1 cellular context compared by ENCODE assay signal in genomic region chr11:59615637-59616395, GRCh38.
A peak's percentile ranks its signal among the peaks of the same experiment; 100 is the strongest.
TF ChIP-seq lines count a peak whose summit lies in the region.

TSS of gene OSBP (minus strand) at chr11:59615774. CDS start at chr11:59615664, 110 bp downstream.

TF ChIP-seq in K562, 482 proteins besides CTCF, POLR2A, EP300 and RAD21 (continued from another document and continues in another):
- peak; percentile 100 for TF ChIP-seq CEBPZ (IDR thresholded peaks at IDR 0.05; ENCODE audit: borderline replicate concordance, low read depth, low read length)
- TF ChIP-seq RREB1 (CRISPR knock-in tag; IDR thresholded peaks at IDR 0.05): no peak
- peak in 1 of 3 experiments; percentile 94; a peak in 2 of 6 replicates for TF ChIP-seq ZBTB11 (CRISPR knock-in tag; IDR thresholded peaks at IDR 0.05)
- peak; percentile 58 for TF ChIP-seq PCBP1 (IDR thresholded peaks at IDR 0.05; ENCODE audit: low read depth, low read length, poor library complexity, severe bottlenecking)
- TF ChIP-seq RAD51 (IDR thresholded peaks at IDR 0.05; ENCODE audit: borderline replicate concordance, low read depth): peak; percentile 85
- TF ChIP-seq USF1 (CRISPR knock-in tag; IDR thresholded peaks at IDR 0.05): peak; percentile 89
- TF ChIP-seq CXXC5 (CRISPR knock-in tag; IDR thresholded peaks at IDR 0.05): peak; percentile 88
- TF ChIP-seq CSDE1 (IDR thresholded peaks at IDR 0.05): peak in 1 of 2 experiments; percentile 73; a peak in 2 of 4 replicates
- no peak for TF ChIP-seq JUNB (CRISPR knock-in tag; conservative IDR thresholded peaks at IDR 0.05)
- TF ChIP-seq PKNOX1 (IDR thresholded peaks at IDR 0.05): peak; percentile 100
- TF ChIP-seq ZNF224 (CRISPR knock-in tag; IDR thresholded peaks at IDR 0.05): no peak
- TF ChIP-seq MAZ (CRISPR knock-in tag; conservative IDR thresholded peaks at IDR 0.05 in 1 of 2, IDR thresholded peaks at IDR 0.05 in 1 of 2): peak; percentile 76 to 89
- peak; percentile 65 for TF ChIP-seq MYC (IDR thresholded peaks at IDR 0.05; ENCODE audit: low read depth, low read length)
- no peak for TF ChIP-seq MYC (CRISPR knock-in tag; IDR thresholded peaks at IDR 0.05; ENCODE audit: borderline replicate concordance, low read depth)
- peak; percentile 83 for TF ChIP-seq ZBTB40 (IDR thresholded peaks at IDR 0.05)
- no peak for TF ChIP-seq ZBTB40 (CRISPR knock-in tag; IDR thresholded peaks at IDR 0.05)
- TF ChIP-seq NFYB (IDR thresholded peaks at IDR 0.05; ENCODE audit: extremely low read depth, insufficient read length): peak; percentile 97
- TF ChIP-seq NUFIP1 (IDR thresholded peaks at IDR 0.05; ENCODE audit: partially characterized antibody): no peak
- peak; percentile 74; the same call in 1 of the 2 replicates for TF ChIP-seq SREBF1 (IDR thresholded peaks at IDR 0.05; ENCODE audit: borderline replicate concordance, low read depth, low read length)
- peak; percentile 87 for TF ChIP-seq FOXM1 (IDR thresholded peaks at IDR 0.05; ENCODE audit: low read depth)
- TF ChIP-seq FOXM1 (CRISPR knock-in tag; IDR thresholded peaks at IDR 0.05; ENCODE audit: low read depth): no peak
- 0 out of 4 replicates have a peak, but pooled peaks of 1 of the 2 experiments have one; percentile 37 for TF ChIP-seq TBL1XR1 (IDR thresholded peaks at IDR 0.05; ENCODE audit: low read length in 2 of 2)
